Comparison of ENCODE assay signal across 11 cellular contexts in genomic region chr12:53696655-53697321, GRCh38. TPM values are rescaled to one million over a fixed set of nuclear protein-coding genes. Genes with fewer than 3 reads are reported as not detected.
DNase-seq lines count a peak whose midpoint lies in the region; ATAC-seq lines count a peak whose summit lies in the region.
"Had no signal": no experiment of that assay in that cellular context is flagged by ENCODE, and none has a peak within 500 bp of the region (broad histone marks: within the 10 kb centered on the region; RNA-seq: fewer than 3 reads in every experiment).

No MANE protein-coding gene starts in this region.

- ATAC-seq in activated naive CD8-positive, alpha-beta T cell treated with anti-CD3 and anti-CD28 coated beads, Interleukin-2, amount 10 ng/mL, durations not matched to agents 7 days and 5 days (ENCODE audit: low read depth), result no peak
- ATAC-seq in stimulated activated effector memory CD8-positive, alpha-beta T cell treated with anti-CD3 and anti-CD28 coated beads, Interleukin-12 subunit alpha, Interleukin-12 subunit beta, amount 100 ng/mL, for 72 hours, result no peak
- no peak for ATAC-seq in GM21737 (IDR thresholded peaks at IDR 0.05; ENCODE audit: unreplicated experiment)

- peaks cover 24% of the 10 kb centered on the region for H3K4me1 Mint-ChIP-seq in activated naive CD8-positive, alpha-beta T cell treated with anti-CD3 and anti-CD28 coated beads, Interleukin-2, amount 10 ng/mL, durations not matched to agents 7 days and 5 days
- peaks cover 26 to 30% of the 10 kb centered on the region in 2 donors for H3K4me1 Mint-ChIP-seq in immature natural killer cell
- H3K4me1 Mint-ChIP-seq in stimulated activated effector memory CD8-positive, alpha-beta T cell treated with anti-CD3 and anti-CD28 coated beads, Interleukin-12 subunit alpha, Interleukin-12 subunit beta, amount 100 ng/mL, for 72 hours, result peaks cover 33% of the 10 kb centered on the region

- peak overlapping the region; percentile 5 for H3K4me3 Mint-ChIP-seq in activated naive CD8-positive, alpha-beta T cell treated with anti-CD3 and anti-CD28 coated beads, Interleukin-2, amount 10 ng/mL, durations not matched to agents 7 days and 5 days
- H3K4me3 Mint-ChIP-seq in immature natural killer cell, result peak overlapping the region in 3 of 5 donors; percentile 1 to 62 (median 33)
- H3K4me3 Mint-ChIP-seq in stimulated activated effector memory CD8-positive, alpha-beta T cell treated with anti-CD3 and anti-CD28 coated beads, Interleukin-12 subunit alpha, Interleukin-12 subunit beta, amount 100 ng/mL, for 72 hours, result peak overlapping the region; percentile 30

- H3K36me3 Mint-ChIP-seq in activated naive CD8-positive, alpha-beta T cell treated with anti-CD3 and anti-CD28 coated beads, Interleukin-2, amount 10 ng/mL, durations not matched to agents 7 days and 5 days, result no peaks in the 10 kb centered on the region
- H3K36me3 Mint-ChIP-seq in immature natural killer cell, result peaks cover 0 to under 1% (median 0%) of the 10 kb centered on the region in 3 donors
- H3K36me3 Mint-ChIP-seq in stimulated activated effector memory CD8-positive, alpha-beta T cell treated with anti-CD3 and anti-CD28 coated beads, Interleukin-12 subunit alpha, Interleukin-12 subunit beta, amount 100 ng/mL, for 72 hours, result no peaks in the 10 kb centered on the region

- no peak overlapping the region for H3K27ac Mint-ChIP-seq in activated naive CD8-positive, alpha-beta T cell treated with anti-CD3 and anti-CD28 coated beads, Interleukin-2, amount 10 ng/mL, durations not matched to agents 7 days and 5 days
- H3K27ac Mint-ChIP-seq in immature natural killer cell, result no peak overlapping the region
- no peak overlapping the region for H3K27ac Mint-ChIP-seq in stimulated activated effector memory CD8-positive, alpha-beta T cell treated with anti-CD3 and anti-CD28 coated beads, Interleukin-12 subunit alpha, Interleukin-12 subunit beta, amount 100 ng/mL, for 72 hours

- DNase-seq in DMS79 treated with DMSO at 0.1 percent for 48 hours (lab: John Stamatoyannopoulos, UW), result peak; percentile 49
- no peak for DNase-seq in DMS79 (lab: John Stamatoyannopoulos, UW)
- no peak for DNase-seq in activated naive CD8-positive, alpha-beta T cell treated with anti-CD3 and anti-CD28 coated beads, Interleukin-2, amount 10 ng/mL, durations not matched to agents 7 days and 5 days
- DNase-seq in immature natural killer cell, result no peak
- no peak for DNase-seq in stimulated activated effector memory CD8-positive, alpha-beta T cell treated with anti-CD3 and anti-CD28 coated beads, Interleukin-12 subunit alpha, Interleukin-12 subunit beta, amount 100 ng/mL, for 72 hours (ENCODE audit: low spot score in 2 of 2)
- no peak for DNase-seq in SHP77 treated with DMSO at 0.1 percent for 48 hours (lab: John Stamatoyannopoulos, UW)
- DNase-seq in activated CD4-positive, CD25-positive, alpha-beta regulatory T cell (lab: John Stamatoyannopoulos, UW), result no peak
- DNase-seq: activated naive CD4-positive, alpha-beta T cell; stimulated activated CD4-positive, alpha-beta T cell treated with anti-CD3 and anti-CD28 coated beads, Interleukin-2, amount 100 ng/mL, for 48 hours had no signal

- no peaks in the 10 kb centered on the region for H3K9me3 Mint-ChIP-seq in activated naive CD8-positive, alpha-beta T cell treated with anti-CD3 and anti-CD28 coated beads, Interleukin-2, amount 10 ng/mL, durations not matched to agents 7 days and 5 days
- H3K9me3 Mint-ChIP-seq in immature natural killer cell, result peaks cover 0 to 3% (median 0%) of the 10 kb centered on the region in 6 donors
- no peaks in the 10 kb centered on the region for H3K9me3 Mint-ChIP-seq in stimulated activated effector memory CD8-positive, alpha-beta T cell treated with anti-CD3 and anti-CD28 coated beads, Interleukin-12 subunit alpha, Interleukin-12 subunit beta, amount 100 ng/mL, for 72 hours

- POLR2A ChIA-PET in activated naive CD8-positive, alpha-beta T cell treated with anti-CD3 and anti-CD28 coated beads, Interleukin-2, amount 10 ng/mL, durations not matched to agents 7 days and 5 days (lab: Charles Lee), result no interaction called here

- peaks cover 81% of the 10 kb centered on the region for H3K27me3 Mint-ChIP-seq in activated naive CD8-positive, alpha-beta T cell treated with anti-CD3 and anti-CD28 coated beads, Interleukin-2, amount 10 ng/mL, durations not matched to agents 7 days and 5 days
- peaks cover 29 to 61% (median 33%) of the 10 kb centered on the region in 3 donors for H3K27me3 Mint-ChIP-seq in immature natural killer cell (ENCODE audit: low read depth in 3 of 3)

RNA-seq across cellular contexts. Expression of gene ATP5MC2, which starts 20.9 kb away (rescaled TPM):
- 100 to 1,000 TPM; 226 to 241 TPM for total RNA-seq in activated naive CD8-positive, alpha-beta T cell treated with anti-CD3 and anti-CD28 coated beads, Interleukin-2, amount 10 ng/mL, durations not matched to agents 7 days and 5 days
- polyA plus RNA-seq in immature natural killer cell, result 100 to 1,000 TPM; 383 to 495 (median 467) TPM

RNA-seq across cellular contexts. Expression of gene CALCOCO1, which starts 30.5 kb away (rescaled TPM):
- total RNA-seq in activated naive CD8-positive, alpha-beta T cell treated with anti-CD3 and anti-CD28 coated beads, Interleukin-2, amount 10 ng/mL, durations not matched to agents 7 days and 5 days, result 10 to 100 TPM; 83.6 to 91.1 TPM
- polyA plus RNA-seq in immature natural killer cell, result 100 to 1,000 TPM in 2 of 3 donors, 10 to 100 TPM in 1; 81.7 to 110 (median 100) TPM

RNA-seq across cellular contexts. Expression of gene CISTR, which starts 55.0 kb away (rescaled TPM):
- total RNA-seq in activated naive CD8-positive, alpha-beta T cell treated with anti-CD3 and anti-CD28 coated beads, Interleukin-2, amount 10 ng/mL, durations not matched to agents 7 days and 5 days, result not detected
- polyA plus RNA-seq in immature natural killer cell, result not detected
- total RNA-seq: A673 had no signal
